Comparison of ENCODE assay signal across 9 cellular contexts in the genomic region with DNA sequence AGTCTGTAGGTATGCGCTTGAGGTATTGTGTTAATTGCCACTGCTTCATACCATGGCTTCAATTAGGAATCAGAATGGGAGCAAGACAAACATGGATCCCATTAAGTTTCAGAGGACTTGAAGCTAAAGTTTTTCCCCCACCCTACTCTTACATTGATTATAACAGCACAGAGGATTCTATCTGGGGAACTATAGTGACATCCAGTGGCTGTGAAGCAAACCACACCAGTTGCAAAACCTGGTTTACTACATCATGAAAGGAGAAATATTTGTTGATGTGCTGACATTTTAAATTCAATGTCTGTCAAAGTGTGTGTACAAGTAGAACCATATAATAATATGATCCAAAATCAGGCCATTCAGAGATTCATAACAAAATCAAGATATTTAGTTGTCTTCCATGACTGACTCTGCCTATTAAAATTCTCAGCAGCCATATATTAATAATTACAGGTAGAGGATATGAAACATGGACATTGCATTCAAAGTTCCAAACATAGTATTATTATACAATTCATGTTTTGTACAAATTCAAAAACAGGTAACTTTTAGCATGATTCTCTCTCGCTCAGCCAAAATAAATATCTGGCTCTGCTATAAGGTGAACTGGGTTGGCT.
A peak's percentile ranks its signal among the peaks of the same experiment; 100 is the strongest.
DNase-seq lines count a peak whose midpoint lies in the region; ATAC-seq, FAIRE-seq and TF ChIP-seq lines count a peak whose summit lies in the region.
"Had no signal": no experiment of that assay in that cellular context is flagged by ENCODE, and none has a peak within 500 bp of the region (broad histone marks: within the 10 kb centered on the region; RNA-seq: fewer than 3 reads in every experiment).

No MANE protein-coding gene starts in this region.

- no peak for FAIRE-seq in small intestine (lab: Jason Lieb, UNC)

- DNase-seq in DMS53 (lab: John Stamatoyannopoulos, UW), result peak; percentile 72
- no peak for DNase-seq in LNCaP clone FGC (ENCODE audit: low read depth)
- DNase-seq in SKM-1 treated with dmso at 0.1 percent for 144 hours (lab: John Stamatoyannopoulos, UW; ENCODE audit: unreplicated experiment), result peak; percentile 39
- peak; percentile 47 for DNase-seq in small intestine
- no peak for DNase-seq in T-cell
- DNase-seq in activated T-cell treated with anti-CD3 and anti-CD28 coated beads, Interleukin-2, amount 50 U/mL, for 24 hours, result no peak
- DNase-seq: naive B cell had no signal

- no peaks in the 10 kb centered on the region for H3K4me1 Mint-ChIP-seq in T-cell
- no peaks in the 10 kb centered on the region for H3K4me1 Mint-ChIP-seq in activated T-cell treated with anti-CD3 and anti-CD28 coated beads, Interleukin-2, amount 50 U/mL, for 24 hours (ENCODE audit: low read depth)
- H3K4me1 Mint-ChIP-seq: naive B cell had no signal

- no peaks in the 10 kb centered on the region for H3K9me3 ChIP-seq in gastroesophageal sphincter
- no peaks in the 10 kb centered on the region for H3K9me3 ChIP-seq in small intestine (ENCODE audit: control insufficient read depth, low read depth)

- 79 to 81% methylated on average over 2 of the region's 2 CpGs for WGBS in gastroesophageal sphincter (ENCODE audit: low coverage in 1 of 2), 2 donors
- WGBS in small intestine, 3 donors, result 92 to 98% (median 97%) methylated on average over 2 of the region's 2 CpGs

- TF ChIP-seq CTCF in LNCaP clone FGC (IDR thresholded peaks at IDR 0.05; ENCODE audit: control insufficient read depth, extremely low read depth, insufficient read depth) (peak; percentile 70), gastroesophageal sphincter (IDR thresholded peaks at IDR 0.05) (peak; percentile 13 to 58 (median 38))

- no peak for TF ChIP-seq EP300 in gastroesophageal sphincter (IDR thresholded peaks at IDR 0.05)

- H3K27me3 ChIP-seq in gastroesophageal sphincter, result no peaks in the 10 kb centered on the region
- no peaks in the 10 kb centered on the region for H3K27me3 ChIP-seq in small intestine (ENCODE audit: control insufficient read depth in 2 of 2, insufficient read depth in 2 of 2, low read length in 2 of 2)

- CTCF ChIA-PET in T-cell (lab: Charles Lee), result interaction anchor here in 1 of 2 donors (0.6 kb wide), 1 partner anchor 1191 kb away, joined by 3 read pairs; no protein-coding TSS in a partner anchor

- H3K27ac ChIP-seq in gastroesophageal sphincter, result no peak overlapping the region
- H3K27ac ChIP-seq in small intestine (ENCODE audit: low read depth in 1 of 2, low read length in 1 of 2), result no peak overlapping the region

- H3K4me3 ChIP-seq in LNCaP clone FGC (ENCODE audit: low read depth, low read length) (no peak overlapping the region), gastroesophageal sphincter (no peak overlapping the region), small intestine (ENCODE audit: low read depth in 1 of 2, low read length in 2 of 2) (no peak overlapping the region)

- ATAC-seq in GM21786 (IDR thresholded peaks at IDR 0.05; ENCODE audit: unreplicated experiment) (peak; percentile 68), gastroesophageal sphincter (no peak), T-cell (replicated peaks in 1 of 4) (no peak)

- no peaks in the 10 kb centered on the region for H3K4me1 ChIP-seq in gastroesophageal sphincter
- no peaks in the 10 kb centered on the region for H3K4me1 ChIP-seq in small intestine (ENCODE audit: control insufficient read depth in 2 of 2, insufficient read depth in 1 of 2, low read depth in 1 of 2, low read length in 1 of 2)

- POLR2A ChIA-PET in T-cell (lab: Charles Lee), result no interaction called here

- H3K36me3 ChIP-seq in gastroesophageal sphincter (no peaks in the 10 kb centered on the region), small intestine (ENCODE audit: control insufficient read depth in 2 of 2, insufficient read depth in 2 of 2, low read length in 2 of 2) (no peaks in the 10 kb centered on the region)

- H3K4me3 Mint-ChIP-seq in T-cell, result no peak overlapping the region
- H3K4me3 Mint-ChIP-seq in activated T-cell treated with anti-CD3 and anti-CD28 coated beads, Interleukin-2, amount 50 U/mL, for 24 hours, result no peak overlapping the region
- H3K4me3 Mint-ChIP-seq: naive B cell had no signal

- no peak overlapping the region for H3K27ac Mint-ChIP-seq in T-cell
- H3K27ac Mint-ChIP-seq in activated T-cell treated with anti-CD3 and anti-CD28 coated beads, Interleukin-2, amount 50 U/mL, for 24 hours, result no peak overlapping the region
- H3K27ac Mint-ChIP-seq: naive B cell had no signal

- peaks cover 0 to 3% (median 0%) of the 10 kb centered on the region in 3 donors for H3K9me3 Mint-ChIP-seq in T-cell
- no peaks in the 10 kb centered on the region for H3K9me3 Mint-ChIP-seq in activated T-cell treated with anti-CD3 and anti-CD28 coated beads, Interleukin-2, amount 50 U/mL, for 24 hours
- H3K9me3 Mint-ChIP-seq: naive B cell had no signal

- TF ChIP-seq POLR2A in gastroesophageal sphincter (IDR thresholded peaks at IDR 0.05), result no peak

- H3K36me3 Mint-ChIP-seq in T-cell, result no peaks in the 10 kb centered on the region
- H3K36me3 Mint-ChIP-seq in activated T-cell treated with anti-CD3 and anti-CD28 coated beads, Interleukin-2, amount 50 U/mL, for 24 hours (ENCODE audit: low read depth), result no peaks in the 10 kb centered on the region
- H3K36me3 Mint-ChIP-seq: naive B cell had no signal

- H3K27me3 Mint-ChIP-seq in T-cell, result no peaks in the 10 kb centered on the region
- no peaks in the 10 kb centered on the region for H3K27me3 Mint-ChIP-seq in activated T-cell treated with anti-CD3 and anti-CD28 coated beads, Interleukin-2, amount 50 U/mL, for 24 hours

Comparison
In these comparisons a context has a peak if more than half of its experiments do, and no peak if none do; other contexts are left out.
1. DNase-seq: peak in DMS53 (single experiment), SKM-1 treated with dmso at 0.1 percent for 144 hours (single experiment) and small intestine (single experiment); none in LNCaP clone FGC (single experiment), T-cell (0 of 34) and activated T-cell treated with anti-CD3 and anti-CD28 coated beads, Interleukin-2, amount 50 U/mL, for 24 hours (single experiment).